ENCODE assay signal across 8 cellular contexts in genomic region chr10:35126062-35126529, GRCh38. TPM values are rescaled to one million over a fixed set of nuclear protein-coding genes. Genes with fewer than 3 reads are reported as not detected.
A peak's percentile ranks its signal among the peaks of the same experiment; 100 is the strongest.
DNase-seq lines count a peak whose midpoint lies in the region; ATAC-seq and TF ChIP-seq lines count a peak whose summit lies in the region.

No MANE protein-coding gene starts in this region.

- ATAC-seq in left colon, result peak; percentile 5

- CTCF ChIA-PET in activated naive CD4-positive, alpha-beta T cell treated with anti-CD3 and anti-CD28 coated beads, Interleukin-2, amount 10 ng/mL, durations not matched to agents 7 days and 5 days (lab: Charles Lee), result interaction anchor here (0.6 to 5.6 kb wide), 14 partner anchors 24 to 131 kb away, joined by 3 to 67 read pairs (median 6); no protein-coding TSS in a partner anchor

- H3K27ac Mint-ChIP-seq in activated naive CD4-positive, alpha-beta T cell treated with anti-CD3 and anti-CD28 coated beads, Interleukin-2, amount 10 ng/mL, durations not matched to agents 7 days and 5 days, result peak overlapping the region; percentile 96
- H3K27ac Mint-ChIP-seq in activated naive CD8-positive, alpha-beta T cell, result peak overlapping the region; percentile 91

- no peaks in the 10 kb centered on the region for H3K27me3 Mint-ChIP-seq in activated naive CD4-positive, alpha-beta T cell treated with anti-CD3 and anti-CD28 coated beads, Interleukin-2, amount 10 ng/mL, durations not matched to agents 7 days and 5 days
- no peaks in the 10 kb centered on the region for H3K27me3 Mint-ChIP-seq in activated naive CD8-positive, alpha-beta T cell

- no peaks in the 10 kb centered on the region for H3K9me3 Mint-ChIP-seq in activated naive CD4-positive, alpha-beta T cell treated with anti-CD3 and anti-CD28 coated beads, Interleukin-2, amount 10 ng/mL, durations not matched to agents 7 days and 5 days
- H3K9me3 Mint-ChIP-seq in activated naive CD8-positive, alpha-beta T cell (ENCODE audit: low read depth), result no peaks in the 10 kb centered on the region

- H3K36me3 Mint-ChIP-seq in activated naive CD4-positive, alpha-beta T cell treated with anti-CD3 and anti-CD28 coated beads, Interleukin-2, amount 10 ng/mL, durations not matched to agents 7 days and 5 days, result peaks cover 5% of the 10 kb centered on the region
- H3K36me3 Mint-ChIP-seq in activated naive CD8-positive, alpha-beta T cell, result peaks cover 6% of the 10 kb centered on the region

- H3K27me3 ChIP-seq in tibial artery, result no peaks in the 10 kb centered on the region

- intact Hi-C loops in left colon (cut with DNase I, micrococcal nuclease), result loop anchor here (2.0 to 10.0 kb wide), 2 partner anchors 71 to 89 kb away; no protein-coding TSS in a partner anchor
- intact Hi-C loops in tibial artery (cut with DNase I; ENCODE audit: low total_unique reads), result loop anchor here (5.0 to 10.0 kb wide), 4 partner anchors 71 to 699 kb away; partner anchors contain the start of genes CCNY and FZD8

- no peak for TF ChIP-seq CTCF in tibial artery (IDR thresholded peaks at IDR 0.05)

- peaks cover 49% of the 10 kb centered on the region for H3K4me1 Mint-ChIP-seq in activated naive CD4-positive, alpha-beta T cell treated with anti-CD3 and anti-CD28 coated beads, Interleukin-2, amount 10 ng/mL, durations not matched to agents 7 days and 5 days
- peaks cover 38% of the 10 kb centered on the region for H3K4me1 Mint-ChIP-seq in activated naive CD8-positive, alpha-beta T cell (ENCODE audit: low read depth)

- peak overlapping the region; percentile 68 to 89 for H3K4me3 ChIP-seq in tibial artery

- peaks cover 0 to 41% (median 8%) of the 10 kb centered on the region in 4 donors for H3K4me1 ChIP-seq in tibial artery

- DNase-seq in activated naive CD4-positive, alpha-beta T cell treated with anti-CD3 and anti-CD28 coated beads, Interleukin-2, amount 10 ng/mL, durations not matched to agents 7 days and 5 days, result no peak
- no peak for DNase-seq in activated naive CD4-positive, alpha-beta T cell treated with Interleukin-2 at 50 U/mL for 16 hours
- DNase-seq in left colon (peak in 1 of 2 donors; percentile 27), tibial artery (no peak), epidermal melanocyte (ENCODE audit: insufficient read length, low spot score) (no peak), AG08395 (ENCODE audit: low spot score) (no peak)
- no peak for DNase-seq in stimulated activated CD4-positive, alpha-beta T cell treated with anti-CD3 and anti-CD28 coated beads, Interleukin-4, amount 100 ng/mL, for 24 hours

- H3K9me3 ChIP-seq in tibial artery, result no peaks in the 10 kb centered on the region

- H3K36me3 ChIP-seq in tibial artery, result no peaks in the 10 kb centered on the region

- peak overlapping the region; percentile 96 to 100 for H3K27ac ChIP-seq in tibial artery

- H3K4me3 Mint-ChIP-seq in activated naive CD4-positive, alpha-beta T cell treated with anti-CD3 and anti-CD28 coated beads, Interleukin-2, amount 10 ng/mL, durations not matched to agents 7 days and 5 days, result peak overlapping the region; percentile 86
- peak overlapping the region; percentile 98 for H3K4me3 Mint-ChIP-seq in activated naive CD8-positive, alpha-beta T cell

RNA-seq across cellular contexts. Expression of gene CREM, which starts 0.6 kb away (rescaled TPM):
- total RNA-seq in left colon, result 10 to 100 TPM; 11.3 to 14.5 TPM

RNA-seq across cellular contexts. Expression of gene CUL2, which starts 36.0 kb away (rescaled TPM):
- 10 to 100 TPM; 22.3 to 25.0 TPM for total RNA-seq in left colon
